1 cellular context compared by ENCODE assay signal in genomic region chr9:133133680-133134418, GRCh38.
A peak's percentile ranks its signal among the peaks of the same experiment; 100 is the strongest.
TF ChIP-seq lines count a peak whose summit lies in the region.

No MANE protein-coding gene starts in this region.

TF ChIP-seq in K562, 482 proteins besides CTCF, POLR2A, EP300 and RAD21 (continued from another document and continues in another):
- TF ChIP-seq RREB1 (CRISPR knock-in tag; IDR thresholded peaks at IDR 0.05) (no peak), TCF7L2 (IDR thresholded peaks at IDR 0.05; ENCODE audit: low read depth, low read length) (no peak), MCM2 (IDR thresholded peaks at IDR 0.05; ENCODE audit: low read depth) (no peak), OTX1 (CRISPR knock-in tag; IDR thresholded peaks at IDR 0.05) (no peak), ZNF511 (CRISPR knock-in tag; IDR thresholded peaks at IDR 0.05) (0 out of 2 replicates have a peak, but pooled peaks have one; percentile 9), FIP1L1 (IDR thresholded peaks at IDR 0.05; ENCODE audit: low read depth, low read length, poor library complexity, severe bottlenecking) (no peak), KDM4B (IDR thresholded peaks at IDR 0.05; ENCODE audit: borderline replicate concordance in 2 of 2, low read depth in 1 of 2) (no peak), ZNF589 (CRISPR knock-in tag; IDR thresholded peaks at IDR 0.05; ENCODE audit: low read depth) (peak; percentile 84), HINFP (tag; conservative IDR thresholded peaks at IDR 0.05; ENCODE audit: low read depth) (no peak), NRF1 (conservative IDR thresholded peaks at IDR 0.05 in 1 of 2, IDR thresholded peaks at IDR 0.05 in 1 of 2) (peak; percentile 53 to 63), TFAM (CRISPR knock-in tag; conservative IDR thresholded peaks at IDR 0.05) (no peak), ARID2 (IDR thresholded peaks at IDR 0.05) (no peak), EHMT2 (IDR thresholded peaks at IDR 0.05) (no peak), USF2 (CRISPR knock-in tag; IDR thresholded peaks at IDR 0.05) (no peak), RBM34 (IDR thresholded peaks at IDR 0.05; ENCODE audit: borderline replicate concordance, insufficient read depth, low read length) (no peak), NR1H2 (CRISPR knock-in tag; IDR thresholded peaks at IDR 0.05) (no peak), IFI16 (CRISPR knock-in tag; IDR thresholded peaks at IDR 0.05) (no peak), MEF2A (IDR thresholded peaks at IDR 0.05; ENCODE audit: control insufficient read depth, low read depth, low read length) (no peak; the same call in 1 of the 2 replicates), BRD9 (IDR thresholded peaks at IDR 0.05; ENCODE audit: low read depth, partially characterized antibody) (no peak), TEAD4 (IDR thresholded peaks at IDR 0.05; ENCODE audit: low read length) (peak; percentile 67), TEAD4 (CRISPR knock-in tag; IDR thresholded peaks at IDR 0.05; ENCODE audit: borderline replicate concordance) (no peak), DMBX1 (CRISPR knock-in tag; IDR thresholded peaks at IDR 0.05; ENCODE audit: borderline replicate concordance) (0 out of 2 replicates have a peak, but pooled peaks have one; percentile 74), ZBTB9 (CRISPR knock-in tag; IDR thresholded peaks at IDR 0.05) (no peak), MAFG (tag; conservative IDR thresholded peaks at IDR 0.05) (no peak), POLR2G (IDR thresholded peaks at IDR 0.05; ENCODE audit: low read depth, low read length) (peak; percentile 69), KAT8 (IDR thresholded peaks at IDR 0.05; ENCODE audit: low read depth) (no peak), E2F4 (CRISPR knock-in tag; IDR thresholded peaks at IDR 0.05; ENCODE audit: low read depth) (0 out of 2 replicates have a peak, but pooled peaks have one; percentile 17), PATZ1 (CRISPR knock-in tag; IDR thresholded peaks at IDR 0.05; ENCODE audit: borderline replicate concordance) (no peak), NONO (IDR thresholded peaks at IDR 0.05; ENCODE audit: low read depth in 2 of 2, low read length in 1 of 2) (no peak), CEBPG (CRISPR knock-in tag; IDR thresholded peaks at IDR 0.05) (no peak), CEBPG (tag; conservative IDR thresholded peaks at IDR 0.05 in 1 of 2, IDR thresholded peaks at IDR 0.05 in 1 of 2) (no peak), CHCHD3 (CRISPR knock-in tag; IDR thresholded peaks at IDR 0.05) (no peak), E2F1 (CRISPR knock-in tag; IDR thresholded peaks at IDR 0.05) (no peak), PPARD (CRISPR knock-in tag; IDR thresholded peaks at IDR 0.05) (no peak), PHTF2 (CRISPR knock-in tag; IDR thresholded peaks at IDR 0.05) (no peak), ETV6 (IDR thresholded peaks at IDR 0.05; ENCODE audit: borderline replicate concordance in 1 of 2, low read depth in 2 of 2, low read length in 1 of 2) (no peak), ETV6 (CRISPR knock-in tag; IDR thresholded peaks at IDR 0.05; ENCODE audit: borderline replicate concordance) (no peak), HNRNPLL (IDR thresholded peaks at IDR 0.05; ENCODE audit: low read depth, low read length, poor library complexity, severe bottlenecking) (no peak), PHF20 (IDR thresholded peaks at IDR 0.05; ENCODE audit: partially characterized antibody) (no peak), BRCA1 (IDR thresholded peaks at IDR 0.05) (no peak), BRCA1 (CRISPR knock-in tag; IDR thresholded peaks at IDR 0.05) (no peak), KDM1A (IDR thresholded peaks at IDR 0.05) (0 out of 4 replicates have a peak, but pooled peaks of 1 of the 2 experiments have one; percentile 8), CREM (IDR thresholded peaks at IDR 0.05; ENCODE audit: low read depth) (peak; percentile 72), YY1 (IDR thresholded peaks at IDR 0.05; ENCODE audit: borderline replicate concordance in 1 of 3, control insufficient read depth in 1 of 3, extremely low read depth in 1 of 3, insufficient read depth in 3 of 3, insufficient read length in 1 of 3, insufficient replicate concordance in 2 of 3, low read depth in 1 of 3, low read length in 2 of 3) (no peak), GABPB1 (CRISPR knock-in tag; IDR thresholded peaks at IDR 0.05) (peak; percentile 88), TCF15 (CRISPR knock-in tag; IDR thresholded peaks at IDR 0.05) (no peak), ZKSCAN8 (CRISPR knock-in tag; IDR thresholded peaks at IDR 0.05) (peak; percentile 68; the same call in 1 of the 2 replicates), CBX1 (IDR thresholded peaks at IDR 0.05; ENCODE audit: low read depth) (no peak), DDX20 (tag; IDR thresholded peaks at IDR 0.05; ENCODE audit: low read depth) (no peak), PTRF (tag; IDR thresholded peaks at IDR 0.05) (no peak), HNRNPL (IDR thresholded peaks at IDR 0.05; ENCODE audit: low read depth, low read length) (no peak), HMG20B (CRISPR knock-in tag; IDR thresholded peaks at IDR 0.05) (no peak), SMAD2 (IDR thresholded peaks at IDR 0.05; ENCODE audit: low read depth, low read length) (no peak), SMARCA5 (IDR thresholded peaks at IDR 0.05) (0 out of 2 replicates have a peak, but pooled peaks have one; percentile 68)
